8 cellular contexts compared by ENCODE assay signal in the genomic region with DNA sequence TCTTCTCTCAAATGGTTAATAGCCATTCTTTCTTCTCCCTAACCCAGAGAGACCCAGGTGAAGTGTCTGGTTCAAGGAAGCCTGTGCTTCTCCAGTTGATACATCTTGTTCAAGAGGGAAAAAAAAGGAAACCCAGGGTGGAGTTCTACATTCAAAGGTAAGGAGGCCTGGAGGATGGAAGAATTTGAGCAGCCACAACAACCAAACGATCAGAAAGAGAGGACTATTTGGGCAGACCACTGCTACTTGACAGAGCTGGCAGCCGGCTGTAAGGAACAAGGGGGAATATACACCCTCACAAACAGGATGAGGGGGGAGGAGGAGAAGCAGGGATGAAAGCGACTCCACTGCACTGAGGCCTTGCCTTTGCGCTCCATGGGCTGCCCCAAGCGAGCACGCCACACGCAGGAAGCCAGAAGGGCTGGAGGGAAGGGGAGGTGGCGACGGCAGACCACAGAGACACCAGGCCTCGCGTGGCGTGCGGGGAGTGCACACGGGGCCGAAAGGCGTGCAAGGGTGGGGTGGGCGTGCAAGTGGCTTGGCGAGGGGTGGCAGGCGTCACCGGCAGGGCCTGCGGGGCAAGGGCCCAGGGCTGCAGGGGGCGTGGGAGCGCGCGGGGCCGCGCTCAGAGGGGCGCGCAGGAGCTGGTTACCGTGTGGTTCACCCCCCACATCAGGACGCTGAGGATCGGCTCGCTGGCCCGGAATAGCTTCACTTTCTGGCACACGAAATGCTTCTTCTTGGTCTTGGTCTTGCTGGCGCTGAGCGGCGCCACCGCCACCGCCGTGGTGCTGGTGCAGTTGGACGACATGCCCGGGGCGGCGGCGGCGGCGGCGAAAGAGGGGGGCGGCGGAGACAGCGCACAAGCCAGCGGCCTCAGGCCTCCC. TPM values are rescaled to one million over a fixed set of nuclear protein-coding genes. Genes with fewer than 3 reads are reported as not detected.
DNase-seq lines count a peak whose midpoint lies in the region; ATAC-seq and TF ChIP-seq lines count a peak whose summit lies in the region.

No MANE protein-coding gene starts in this region.

- H3K36me3 Mint-ChIP-seq in WTC11 (peaks cover 46% of the 10 kb centered on the region), chondrocyte (ENCODE audit: low read depth) (peaks cover 15% of the 10 kb centered on the region)

- no peaks in the 10 kb centered on the region for H3K27me3 ChIP-seq in left lung

- H3K4me1 ChIP-seq in left lung = peaks cover 18 to 42% of the 10 kb centered on the region in 2 donors

- no peaks in the 10 kb centered on the region for H3K9me3 ChIP-seq in KOPT-K1 (ENCODE audit: insufficient read depth, low read length, poor library complexity, severe bottlenecking)
- H3K9me3 ChIP-seq in left lung = no peaks in the 10 kb centered on the region

- no peaks in the 10 kb centered on the region for H3K27me3 Mint-ChIP-seq in WTC11 (ENCODE audit: low read depth)
- no peaks in the 10 kb centered on the region for H3K27me3 Mint-ChIP-seq in chondrocyte (ENCODE audit: low read depth)

- CTCF ChIA-PET in WTC11 (lab: Charles Lee) = interaction anchor here (0.6 kb wide), 1 partner anchor 55 kb away, joined by 3 read pairs; a partner anchor contains a TSS

- H3K9me3 Mint-ChIP-seq in WTC11 (no peaks in the 10 kb centered on the region), chondrocyte (ENCODE audit: low read depth) (no peaks in the 10 kb centered on the region)

- H3K27ac ChIP-seq in KOPT-K1 (ENCODE audit: low read depth, low read length, poor library complexity, severe bottlenecking) = peak overlapping the region; percentile 92
- H3K27ac ChIP-seq in left lung = peak overlapping the region; percentile 99

- TF ChIP-seq CTCF in WTC11 (IDR thresholded peaks at IDR 0.05) (no peak), chondrocyte (IDR thresholded peaks at IDR 0.05) (peak; percentile 39), left lung (IDR thresholded peaks at IDR 0.05) (no peak)

- intact Hi-C loops in left lung (cut with DNase I) = no loop called here

- DNase-seq in GDM1 (lab: John Stamatoyannopoulos, UW) (peak; percentile 66), WTC11 (ENCODE audit: low spot score) (no peak), chondrocyte (ENCODE audit: low spot score) (no peak), left lung (peak; percentile 63 to 84), amniotic stem cell (lab: John Stamatoyannopoulos, UW) (no peak)
- peak; percentile 31 to 37 for DNase-seq in stimulated activated CD4-positive, alpha-beta T cell treated with anti-CD3 and anti-CD28 coated beads, Interleukin-2, amount 100 ng/mL, for 48 hours

- ATAC-seq in GM21737 (IDR thresholded peaks at IDR 0.05; ENCODE audit: unreplicated experiment) (peak; percentile 13), WTC11 (peak; percentile 9), left lung (peak; percentile 36)

- POLR2A ChIA-PET in WTC11 (lab: Charles Lee) = interaction anchor here (0.6 to 0.7 kb wide), 2 partner anchors 8 to 169 kb away, joined by 3 read pairs; a partner anchor contains a TSS

- peak overlapping the region; percentile 88 to 90 for H3K4me3 ChIP-seq in left lung

- H3K36me3 ChIP-seq in KOPT-K1 (ENCODE audit: insufficient read depth, low read length) (peaks cover 67% of the 10 kb centered on the region), left lung (peaks cover 0 to 41% of the 10 kb centered on the region in 2 donors)

- peak overlapping the region; percentile 96 for H3K27ac Mint-ChIP-seq in WTC11
- peak overlapping the region; percentile 93 for H3K27ac Mint-ChIP-seq in chondrocyte (ENCODE audit: unreplicated experiment)

- H3K4me1 Mint-ChIP-seq in WTC11 (peaks cover 21% of the 10 kb centered on the region), chondrocyte (ENCODE audit: low read depth) (peaks cover 30% of the 10 kb centered on the region)

- H3K4me3 Mint-ChIP-seq in WTC11 (peak overlapping the region; percentile 98), chondrocyte (ENCODE audit: unreplicated experiment) (peak overlapping the region; percentile 90)

TF ChIP-seq in WTC11, 78 proteins besides CTCF, POLR2A, EP300 and RAD21 (continues in another document):
- TF ChIP-seq, protein P1, sequence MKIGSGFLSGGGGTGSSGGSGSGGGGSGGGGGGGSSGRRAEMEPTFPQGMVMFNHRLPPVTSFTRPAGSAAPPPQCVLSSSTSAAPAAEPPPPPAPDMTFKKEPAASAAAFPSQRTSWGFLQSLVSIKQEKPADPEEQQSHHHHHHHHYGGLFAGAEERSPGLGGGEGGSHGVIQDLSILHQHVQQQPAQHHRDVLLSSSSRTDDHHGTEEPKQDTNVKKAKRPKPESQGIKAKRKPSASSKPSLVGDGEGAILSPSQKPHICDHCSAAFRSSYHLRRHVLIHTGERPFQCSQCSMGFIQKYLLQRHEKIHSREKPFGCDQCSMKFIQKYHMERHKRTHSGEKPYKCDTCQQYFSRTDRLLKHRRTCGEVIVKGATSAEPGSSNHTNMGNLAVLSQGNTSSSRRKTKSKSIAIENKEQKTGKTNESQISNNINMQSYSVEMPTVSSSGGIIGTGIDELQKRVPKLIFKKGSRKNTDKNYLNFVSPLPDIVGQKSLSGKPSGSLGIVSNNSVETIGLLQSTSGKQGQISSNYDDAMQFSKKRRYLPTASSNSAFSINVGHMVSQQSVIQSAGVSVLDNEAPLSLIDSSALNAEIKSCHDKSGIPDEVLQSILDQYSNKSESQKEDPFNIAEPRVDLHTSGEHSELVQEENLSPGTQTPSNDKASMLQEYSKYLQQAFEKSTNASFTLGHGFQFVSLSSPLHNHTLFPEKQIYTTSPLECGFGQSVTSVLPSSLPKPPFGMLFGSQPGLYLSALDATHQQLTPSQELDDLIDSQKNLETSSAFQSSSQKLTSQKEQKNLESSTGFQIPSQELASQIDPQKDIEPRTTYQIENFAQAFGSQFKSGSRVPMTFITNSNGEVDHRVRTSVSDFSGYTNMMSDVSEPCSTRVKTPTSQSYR (CRISPR knock-in tag; IDR thresholded peaks at IDR 0.05) = 0 out of 2 replicates have a peak, but pooled peaks have one; percentile 32
- TF ChIP-seq IRF2 (CRISPR knock-in tag; IDR thresholded peaks at IDR 0.05; ENCODE audit: borderline replicate concordance, low read depth) (no peak; the same call in 1 of the 2 replicates), CREB1 (CRISPR knock-in tag; IDR thresholded peaks at IDR 0.05) (0 out of 2 replicates have a peak, but pooled peaks have one; percentile 39), TP53 (CRISPR knock-in tag; IDR thresholded peaks at IDR 0.05) (peak; percentile 17; the same call in 1 of the 2 replicates), FOXP1 (CRISPR knock-in tag; IDR thresholded peaks at IDR 0.05; ENCODE audit: borderline replicate concordance) (peak; percentile 33; the same call in 1 of the 2 replicates), FOXK1 (CRISPR knock-in tag; IDR thresholded peaks at IDR 0.05) (no peak; the same call in 1 of the 2 replicates), ZNF121 (CRISPR knock-in tag; IDR thresholded peaks at IDR 0.05) (0 out of 2 replicates have a peak, but pooled peaks have one; percentile 33), GABPB1 (CRISPR knock-in tag; IDR thresholded peaks at IDR 0.05) (0 out of 2 replicates have a peak, but pooled peaks have one; percentile 12), ZNF263 (CRISPR knock-in tag; IDR thresholded peaks at IDR 0.05; ENCODE audit: low read depth) (no peak)
- TF ChIP-seq, protein P2, sequence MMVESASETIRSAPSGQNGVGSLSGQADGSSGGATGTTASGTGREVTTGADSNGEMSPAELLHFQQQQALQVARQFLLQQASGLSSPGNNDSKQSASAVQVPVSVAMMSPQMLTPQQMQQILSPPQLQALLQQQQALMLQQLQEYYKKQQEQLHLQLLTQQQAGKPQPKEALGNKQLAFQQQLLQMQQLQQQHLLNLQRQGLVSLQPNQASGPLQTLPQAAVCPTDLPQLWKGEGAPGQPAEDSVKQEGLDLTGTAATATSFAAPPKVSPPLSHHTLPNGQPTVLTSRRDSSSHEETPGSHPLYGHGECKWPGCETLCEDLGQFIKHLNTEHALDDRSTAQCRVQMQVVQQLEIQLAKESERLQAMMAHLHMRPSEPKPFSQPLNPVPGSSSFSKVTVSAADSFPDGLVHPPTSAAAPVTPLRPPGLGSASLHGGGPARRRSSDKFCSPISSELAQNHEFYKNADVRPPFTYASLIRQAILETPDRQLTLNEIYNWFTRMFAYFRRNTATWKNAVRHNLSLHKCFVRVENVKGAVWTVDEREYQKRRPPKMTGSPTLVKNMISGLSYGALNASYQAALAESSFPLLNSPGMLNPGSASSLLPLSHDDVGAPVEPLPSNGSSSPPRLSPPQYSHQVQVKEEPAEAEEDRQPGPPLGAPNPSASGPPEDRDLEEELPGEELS (CRISPR knock-in tag; IDR thresholded peaks at IDR 0.05) = peak; percentile 86; the same call in 1 of the 2 replicates
- TF ChIP-seq, protein P3, sequence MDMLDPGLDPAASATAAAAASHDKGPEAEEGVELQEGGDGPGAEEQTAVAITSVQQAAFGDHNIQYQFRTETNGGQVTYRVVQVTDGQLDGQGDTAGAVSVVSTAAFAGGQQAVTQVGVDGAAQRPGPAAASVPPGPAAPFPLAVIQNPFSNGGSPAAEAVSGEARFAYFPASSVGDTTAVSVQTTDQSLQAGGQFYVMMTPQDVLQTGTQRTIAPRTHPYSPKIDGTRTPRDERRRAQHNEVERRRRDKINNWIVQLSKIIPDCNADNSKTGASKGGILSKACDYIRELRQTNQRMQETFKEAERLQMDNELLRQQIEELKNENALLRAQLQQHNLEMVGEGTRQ (CRISPR knock-in tag; IDR thresholded peaks at IDR 0.05) = 0 out of 2 replicates have a peak, but pooled peaks have one; percentile 9

RNA-seq across cellular contexts. Expression of a gene that starts 0.5 kb away (rescaled TPM):
- total RNA-seq in WTC11 (2021) (54.0 to 61.9 TPM (median 57.3 TPM) in 3 replicates), chondrocyte (55.5 to 66.8 TPM (median 58.7 TPM) in 3 replicates), left lung (10 to 100 TPM; 39.8 to 43.3 TPM)

RNA-seq across cellular contexts. Expression of a gene that starts 26.3 kb away (rescaled TPM):
- total RNA-seq in WTC11 (2021) = 16.1 to 17.3 TPM (median 17.1 TPM) in 3 replicates
- 8.3 to 13.5 TPM (median 11.8 TPM) in 3 replicates for total RNA-seq in chondrocyte
- 10 to 100 TPM; 15.0 to 22.3 TPM for total RNA-seq in left lung

RNA-seq across cellular contexts. Expression of a gene that starts 46.3 kb away (rescaled TPM):
- total RNA-seq in WTC11 (2021) (266 to 273 TPM (median 266 TPM) in 3 replicates), chondrocyte (118 to 156 TPM (median 120 TPM) in 3 replicates), left lung (100 to 1,000 TPM; 123 to 191 TPM)

RNA-seq across cellular contexts. Expression of a gene that starts 50.7 kb away (rescaled TPM):
- 102 to 111 TPM (median 104 TPM) in 3 replicates for total RNA-seq in WTC11 (2021)
- total RNA-seq in chondrocyte = 50.7 to 56.1 TPM (median 55.2 TPM) in 3 replicates
- total RNA-seq in left lung = 10 to 100 TPM; 40.0 to 49.5 TPM

RNA-seq across cellular contexts. Expression of a gene that starts 54.7 kb away (rescaled TPM):
- 1,832 to 2,028 TPM (median 1,945 TPM) in 3 replicates for total RNA-seq in WTC11 (2021)
- total RNA-seq in chondrocyte = 916 to 959 TPM (median 937 TPM) in 3 replicates
- 1,000 to 10,000 TPM; 1,144 to 1,160 TPM for total RNA-seq in left lung

Comparison
In these comparisons a context has a peak if more than half of its experiments do, and no peak if none do; other contexts are left out.
1. DNase-seq: peak in GDM1 (single experiment), left lung (2 of 2) and stimulated activated CD4-positive, alpha-beta T cell treated with anti-CD3 and anti-CD28 coated beads, Interleukin-2, amount 100 ng/mL, for 48 hours (2 of 2); none in WTC11 (single experiment), chondrocyte (single experiment) and amniotic stem cell (single experiment).
2. Peak in every context shown above with its lines, with median percentiles within 50 percentile points of each other: ATAC-seq.